1 cellular context compared by ENCODE assay signal in genomic region chr15:25739687-25740121, GRCh38.
A peak's percentile ranks its signal among the peaks of the same experiment; 100 is the strongest.
TF ChIP-seq lines count a peak whose summit lies in the region.

No MANE protein-coding gene starts in this region.

TF ChIP-seq in GM12878, 131 proteins besides CTCF, POLR2A, EP300 and RAD21 (continued from another document):
- TF ChIP-seq PRDM15 (CRISPR knock-in tag; IDR thresholded peaks at IDR 0.05) (no peak), SMC3 (IDR thresholded peaks at IDR 0.05; ENCODE audit: borderline replicate concordance, low read length) (peak; percentile 54; the same call in 1 of the 2 replicates)
